Comparison of ENCODE assay signal across 8 cellular contexts in genomic region chr2:66445781-66446177, GRCh38. TPM values are rescaled to one million over a fixed set of nuclear protein-coding genes. Genes with fewer than 3 reads are reported as not detected.
A peak's percentile ranks its signal among the peaks of the same experiment; 100 is the strongest.
DNase-seq lines count a peak whose midpoint lies in the region; TF ChIP-seq lines count a peak whose summit lies in the region.

No MANE protein-coding gene starts in this region.

- H3K36me3 ChIP-seq in sigmoid colon = peaks cover 0 to 33% (median 3%) of the 10 kb centered on the region in 4 donors

- WGBS in sigmoid colon, 2 donors = 32 to 83% methylated on average over 25 of the region's 25 CpGs

- H3K4me3 ChIP-seq in sigmoid colon = peak overlapping the region; percentile 44 to 87 (median 84)

- no peak for TF ChIP-seq EP300 in sigmoid colon (IDR thresholded peaks at IDR 0.05)

- no peaks in the 10 kb centered on the region for H3K9me3 Mint-ChIP-seq in dendritic cell treated with granulocyte-macrophage colony-stimulating factor and Interleukin-4, amounts not matched to agents 40 ng/mL and 50 ng/mL, for 4 days

- intact Hi-C loops in dendritic cell treated with granulocyte-macrophage colony-stimulating factor and Interleukin-4, amounts not matched to agents 40 ng/mL and 50 ng/mL, for 4 days (cut with micrococcal nuclease) = no loop called here
- intact Hi-C loops in sigmoid colon (cut with DNase I) = no loop called here

- DNase-seq in G401 (ENCODE audit: low spot score) (peak; percentile 62), iPS-NIHi11 (ENCODE audit: low spot score) (peak; percentile 65), sigmoid colon (peak; percentile 67), MV-4-11 (lab: John Stamatoyannopoulos, UW) (no peak), ecto neural progenitor cell (ENCODE audit: low spot score) (no peak), AML-193 (lab: John Stamatoyannopoulos, UW) (no peak)
- DNase-seq in stimulated activated CD4-positive, alpha-beta T cell treated with anti-CD3 and anti-CD28 coated beads, Interleukin-15, amount 100 ng/mL, for 24 hours = no peak

- H3K27me3 Mint-ChIP-seq in dendritic cell treated with granulocyte-macrophage colony-stimulating factor and Interleukin-4, amounts not matched to agents 40 ng/mL and 50 ng/mL, for 4 days = peaks cover 61% of the 10 kb centered on the region

- no peaks in the 10 kb centered on the region for H3K27me3 ChIP-seq in sigmoid colon

- no peak for TF ChIP-seq CTCF in sigmoid colon (IDR thresholded peaks at IDR 0.05)

- no peak for TF ChIP-seq POLR2A in sigmoid colon (IDR thresholded peaks at IDR 0.05)

- H3K27ac Mint-ChIP-seq in dendritic cell treated with granulocyte-macrophage colony-stimulating factor and Interleukin-4, amounts not matched to agents 40 ng/mL and 50 ng/mL, for 4 days = no peak overlapping the region

- H3K4me3 Mint-ChIP-seq in dendritic cell treated with granulocyte-macrophage colony-stimulating factor and Interleukin-4, amounts not matched to agents 40 ng/mL and 50 ng/mL, for 4 days = peak overlapping the region; percentile 62

- no peaks in the 10 kb centered on the region for H3K9me3 ChIP-seq in sigmoid colon

- in situ Hi-C loops in G401 (cut with HindIII; ENCODE audit: low sequenced_read_pairs) = no loop called here

- peaks cover 34% of the 10 kb centered on the region for H3K4me1 Mint-ChIP-seq in dendritic cell treated with granulocyte-macrophage colony-stimulating factor and Interleukin-4, amounts not matched to agents 40 ng/mL and 50 ng/mL, for 4 days (ENCODE audit: low read depth)

- H3K27ac ChIP-seq in sigmoid colon = peak overlapping the region; percentile 93 to 99 (median 98)

- no peaks in the 10 kb centered on the region for H3K36me3 Mint-ChIP-seq in dendritic cell treated with granulocyte-macrophage colony-stimulating factor and Interleukin-4, amounts not matched to agents 40 ng/mL and 50 ng/mL, for 4 days (ENCODE audit: low read depth)

- peaks cover 0 to 49% (median 36%) of the 10 kb centered on the region in 4 donors for H3K4me1 ChIP-seq in sigmoid colon

RNA-seq across cellular contexts. Expression of gene MEIS1, which starts 10.9 kb away (rescaled TPM):
- 0.25 TPM in 1 of 2 replicates, not detected in the other for total RNA-seq in G401 (2014; rRNA removed; shearing (Covaris generic))
- total RNA-seq in sigmoid colon = 100 to 1,000 TPM; 108 to 144 (median 128) TPM
- 10 to 100 TPM in 1 of 3 donors, 1 to 10 TPM in 2; 2.8 to 14.2 (median 7.8) TPM for polyA plus RNA-seq in sigmoid colon

Comparison
In these comparisons a context has a peak if more than half of its experiments do, and no peak if none do; other contexts are left out.
1. DNase-seq: peak in G401 (single experiment), iPS-NIHi11 (single experiment) and sigmoid colon (single experiment); none in MV-4-11 (single experiment), ecto neural progenitor cell (single experiment), AML-193 (0 of 2) and stimulated activated CD4-positive, alpha-beta T cell treated with anti-CD3 and anti-CD28 coated beads, Interleukin-15, amount 100 ng/mL, for 24 hours (single experiment).
2. RNA of gene MEIS1, which starts 10.9 kb away (total RNA-seq): 108 to 144 TPM in sigmoid colon; 0.25 TPM in G401; every median in the first group is over 10 times any median in the second.